Comparison of ENCODE assay signal across 1 cellular context in the genomic region with DNA sequence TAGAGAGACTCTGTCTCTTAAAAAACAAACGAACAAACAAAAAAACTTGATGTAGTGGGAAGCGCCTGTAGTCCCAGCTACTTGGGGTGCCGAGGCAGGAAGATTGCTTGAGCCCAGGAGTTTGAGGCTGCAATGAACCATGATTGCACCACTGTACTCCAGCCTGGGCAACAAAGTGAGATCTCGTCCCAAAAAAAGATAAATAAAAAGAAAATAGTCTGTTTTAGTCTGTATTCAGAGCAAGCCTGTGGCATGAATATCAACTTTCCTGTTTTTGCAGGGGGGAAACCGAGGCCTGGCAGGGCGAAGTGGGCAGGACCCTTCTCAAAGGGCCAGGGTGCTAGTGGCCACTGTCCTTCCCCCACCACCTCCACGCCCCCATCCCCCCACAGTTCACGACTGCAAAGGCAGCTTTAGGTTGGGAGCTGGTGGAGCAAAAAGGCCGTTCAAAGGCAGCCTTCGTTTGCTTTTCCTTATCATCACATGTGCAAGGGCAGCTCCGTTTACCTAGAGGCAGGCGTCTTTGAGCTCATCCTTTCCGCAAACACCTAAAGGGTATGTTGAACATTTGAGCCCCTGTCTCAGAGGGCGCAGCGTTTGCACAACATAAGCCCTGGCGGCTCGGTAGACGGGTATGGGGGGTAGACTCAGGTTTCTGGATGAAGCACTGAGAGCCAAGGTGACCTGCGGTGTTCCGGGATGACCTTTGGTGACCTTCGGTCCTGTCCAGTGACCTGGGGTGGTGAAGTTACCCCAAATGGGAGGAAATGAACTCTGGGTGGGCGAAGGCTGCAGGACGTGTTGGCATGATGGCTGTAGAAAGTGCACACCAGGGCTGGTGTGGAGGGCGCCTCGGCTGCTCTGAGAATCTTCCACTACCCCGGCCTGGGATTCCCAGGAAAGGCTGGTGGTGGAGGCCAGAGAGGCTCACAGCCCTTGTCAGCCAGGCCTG.
TF ChIP-seq lines count a peak whose summit lies in the region.

No MANE protein-coding gene starts in this region.

TF ChIP-seq in HepG2, 621 proteins besides CTCF, POLR2A, EP300 and RAD21 (continued from another document and continues in another):
- TF ChIP-seq, protein P1, sequence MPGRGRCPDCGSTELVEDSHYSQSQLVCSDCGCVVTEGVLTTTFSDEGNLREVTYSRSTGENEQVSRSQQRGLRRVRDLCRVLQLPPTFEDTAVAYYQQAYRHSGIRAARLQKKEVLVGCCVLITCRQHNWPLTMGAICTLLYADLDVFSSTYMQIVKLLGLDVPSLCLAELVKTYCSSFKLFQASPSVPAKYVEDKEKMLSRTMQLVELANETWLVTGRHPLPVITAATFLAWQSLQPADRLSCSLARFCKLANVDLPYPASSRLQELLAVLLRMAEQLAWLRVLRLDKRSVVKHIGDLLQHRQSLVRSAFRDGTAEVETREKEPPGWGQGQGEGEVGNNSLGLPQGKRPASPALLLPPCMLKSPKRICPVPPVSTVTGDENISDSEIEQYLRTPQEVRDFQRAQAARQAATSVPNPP (CRISPR knock-in tag; IDR thresholded peaks at IDR 0.05) = no peak
- TF ChIP-seq ZNF563 (CRISPR knock-in tag; IDR thresholded peaks at IDR 0.05) = peak; percentile 57; the same call in 1 of the 2 replicates
- TF ChIP-seq, protein P2, sequence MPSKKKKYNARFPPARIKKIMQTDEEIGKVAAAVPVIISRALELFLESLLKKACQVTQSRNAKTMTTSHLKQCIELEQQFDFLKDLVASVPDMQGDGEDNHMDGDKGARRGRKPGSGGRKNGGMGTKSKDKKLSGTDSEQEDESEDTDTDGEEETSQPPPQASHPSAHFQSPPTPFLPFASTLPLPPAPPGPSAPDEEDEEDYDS (CRISPR knock-in tag; IDR thresholded peaks at IDR 0.05) = peak; percentile 80
- TF ChIP-seq NPAS2 (CRISPR knock-in tag; IDR thresholded peaks at IDR 0.05; ENCODE audit: borderline replicate concordance) = no peak
- peak; percentile 82 for TF ChIP-seq ZNF263 (CRISPR knock-in tag; IDR thresholded peaks at IDR 0.05)
- TF ChIP-seq ZNF510 (CRISPR knock-in tag; IDR thresholded peaks at IDR 0.05; ENCODE audit: low read depth) = peak; percentile 93; the same call in 1 of the 2 replicates
- TF ChIP-seq ZNF788 (CRISPR knock-in tag; IDR thresholded peaks at IDR 0.05; ENCODE audit: borderline replicate concordance) = peak; percentile 97
- TF ChIP-seq, protein P3, sequence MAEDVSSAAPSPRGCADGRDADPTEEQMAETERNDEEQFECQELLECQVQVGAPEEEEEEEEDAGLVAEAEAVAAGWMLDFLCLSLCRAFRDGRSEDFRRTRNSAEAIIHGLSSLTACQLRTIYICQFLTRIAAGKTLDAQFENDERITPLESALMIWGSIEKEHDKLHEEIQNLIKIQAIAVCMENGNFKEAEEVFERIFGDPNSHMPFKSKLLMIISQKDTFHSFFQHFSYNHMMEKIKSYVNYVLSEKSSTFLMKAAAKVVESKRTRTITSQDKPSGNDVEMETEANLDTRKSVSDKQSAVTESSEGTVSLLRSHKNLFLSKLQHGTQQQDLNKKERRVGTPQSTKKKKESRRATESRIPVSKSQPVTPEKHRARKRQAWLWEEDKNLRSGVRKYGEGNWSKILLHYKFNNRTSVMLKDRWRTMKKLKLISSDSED (CRISPR knock-in tag; IDR thresholded peaks at IDR 0.05) = no peak
- TF ChIP-seq CREM (IDR thresholded peaks at IDR 0.05) = peak; percentile 95
- no peak for TF ChIP-seq CREM (CRISPR knock-in tag; IDR thresholded peaks at IDR 0.05)
- peak; percentile 80 for TF ChIP-seq XRCC5 (optimal IDR thresholded peaks at IDR 0.05; ENCODE audit: low read length)
- TF ChIP-seq TARDBP (CRISPR knock-in tag; IDR thresholded peaks at IDR 0.05) = peak; percentile 89; the same call in 1 of the 2 replicates
- 0 out of 2 replicates have a peak, but pooled peaks have one; percentile 62 for TF ChIP-seq ZNF557 (CRISPR knock-in tag; IDR thresholded peaks at IDR 0.05)
- TF ChIP-seq, protein P4, sequence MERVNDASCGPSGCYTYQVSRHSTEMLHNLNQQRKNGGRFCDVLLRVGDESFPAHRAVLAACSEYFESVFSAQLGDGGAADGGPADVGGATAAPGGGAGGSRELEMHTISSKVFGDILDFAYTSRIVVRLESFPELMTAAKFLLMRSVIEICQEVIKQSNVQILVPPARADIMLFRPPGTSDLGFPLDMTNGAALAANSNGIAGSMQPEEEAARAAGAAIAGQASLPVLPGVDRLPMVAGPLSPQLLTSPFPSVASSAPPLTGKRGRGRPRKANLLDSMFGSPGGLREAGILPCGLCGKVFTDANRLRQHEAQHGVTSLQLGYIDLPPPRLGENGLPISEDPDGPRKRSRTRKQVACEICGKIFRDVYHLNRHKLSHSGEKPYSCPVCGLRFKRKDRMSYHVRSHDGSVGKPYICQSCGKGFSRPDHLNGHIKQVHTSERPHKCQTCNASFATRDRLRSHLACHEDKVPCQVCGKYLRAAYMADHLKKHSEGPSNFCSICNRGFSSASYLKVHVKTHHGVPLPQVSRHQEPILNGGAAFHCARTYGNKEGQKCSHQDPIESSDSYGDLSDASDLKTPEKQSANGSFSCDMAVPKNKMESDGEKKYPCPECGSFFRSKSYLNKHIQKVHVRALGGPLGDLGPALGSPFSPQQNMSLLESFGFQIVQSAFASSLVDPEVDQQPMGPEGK (CRISPR knock-in tag; IDR thresholded peaks at IDR 0.05) = no peak; the same call in none of the 2 replicates
- no peak for TF ChIP-seq ARNT (IDR thresholded peaks at IDR 0.05)
- TF ChIP-seq ZNF484 (CRISPR knock-in tag; IDR thresholded peaks at IDR 0.05; ENCODE audit: borderline replicate concordance, low read depth) = no peak
- TF ChIP-seq, protein P5, sequence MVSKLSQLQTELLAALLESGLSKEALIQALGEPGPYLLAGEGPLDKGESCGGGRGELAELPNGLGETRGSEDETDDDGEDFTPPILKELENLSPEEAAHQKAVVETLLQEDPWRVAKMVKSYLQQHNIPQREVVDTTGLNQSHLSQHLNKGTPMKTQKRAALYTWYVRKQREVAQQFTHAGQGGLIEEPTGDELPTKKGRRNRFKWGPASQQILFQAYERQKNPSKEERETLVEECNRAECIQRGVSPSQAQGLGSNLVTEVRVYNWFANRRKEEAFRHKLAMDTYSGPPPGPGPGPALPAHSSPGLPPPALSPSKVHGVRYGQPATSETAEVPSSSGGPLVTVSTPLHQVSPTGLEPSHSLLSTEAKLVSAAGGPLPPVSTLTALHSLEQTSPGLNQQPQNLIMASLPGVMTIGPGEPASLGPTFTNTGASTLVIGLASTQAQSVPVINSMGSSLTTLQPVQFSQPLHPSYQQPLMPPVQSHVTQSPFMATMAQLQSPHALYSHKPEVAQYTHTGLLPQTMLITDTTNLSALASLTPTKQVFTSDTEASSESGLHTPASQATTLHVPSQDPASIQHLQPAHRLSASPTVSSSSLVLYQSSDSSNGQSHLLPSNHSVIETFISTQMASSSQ (IDR thresholded peaks at IDR 0.05; ENCODE audit: low read depth) = peak; percentile 77
- TF ChIP-seq, protein P5 (CRISPR knock-in tag; IDR thresholded peaks at IDR 0.05; ENCODE audit: borderline replicate concordance) = peak; percentile 97
- TF ChIP-seq, protein P6, sequence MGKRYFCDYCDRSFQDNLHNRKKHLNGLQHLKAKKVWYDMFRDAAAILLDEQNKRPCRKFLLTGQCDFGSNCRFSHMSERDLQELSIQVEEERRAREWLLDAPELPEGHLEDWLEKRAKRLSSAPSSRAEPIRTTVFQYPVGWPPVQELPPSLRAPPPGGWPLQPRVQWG (CRISPR knock-in tag; IDR thresholded peaks at IDR 0.05; ENCODE audit: borderline replicate concordance, low read depth) = no peak
- no peak for TF ChIP-seq NFE2L1 (CRISPR knock-in tag; IDR thresholded peaks at IDR 0.05; ENCODE audit: borderline replicate concordance)
- TF ChIP-seq MXD4 (CRISPR knock-in tag; IDR thresholded peaks at IDR 0.05) = no peak
- TF ChIP-seq SNAI1 (CRISPR knock-in tag; IDR thresholded peaks at IDR 0.05; ENCODE audit: borderline replicate concordance) = no peak
- TF ChIP-seq, protein P7, sequence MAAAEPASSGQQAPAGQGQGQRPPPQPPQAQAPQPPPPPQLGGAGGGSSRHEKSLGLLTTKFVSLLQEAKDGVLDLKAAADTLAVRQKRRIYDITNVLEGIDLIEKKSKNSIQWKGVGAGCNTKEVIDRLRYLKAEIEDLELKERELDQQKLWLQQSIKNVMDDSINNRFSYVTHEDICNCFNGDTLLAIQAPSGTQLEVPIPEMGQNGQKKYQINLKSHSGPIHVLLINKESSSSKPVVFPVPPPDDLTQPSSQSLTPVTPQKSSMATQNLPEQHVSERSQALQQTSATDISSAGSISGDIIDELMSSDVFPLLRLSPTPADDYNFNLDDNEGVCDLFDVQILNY (CRISPR knock-in tag; conservative IDR thresholded peaks at IDR 0.05) = no peak
- TF ChIP-seq, protein P8, sequence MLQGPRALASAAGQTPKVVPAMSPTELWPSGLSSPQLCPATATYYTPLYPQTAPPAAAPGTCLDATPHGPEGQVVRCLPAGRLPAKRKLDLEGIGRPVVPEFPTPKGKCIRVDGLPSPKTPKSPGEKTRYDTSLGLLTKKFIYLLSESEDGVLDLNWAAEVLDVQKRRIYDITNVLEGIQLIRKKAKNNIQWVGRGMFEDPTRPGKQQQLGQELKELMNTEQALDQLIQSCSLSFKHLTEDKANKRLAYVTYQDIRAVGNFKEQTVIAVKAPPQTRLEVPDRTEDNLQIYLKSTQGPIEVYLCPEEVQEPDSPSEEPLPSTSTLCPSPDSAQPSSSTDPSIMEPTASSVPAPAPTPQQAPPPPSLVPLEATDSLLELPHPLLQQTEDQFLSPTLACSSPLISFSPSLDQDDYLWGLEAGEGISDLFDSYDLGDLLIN (CRISPR knock-in tag; IDR thresholded peaks at IDR 0.05; ENCODE audit: borderline replicate concordance) = peak; percentile 65; the same call in 1 of the 2 replicates
- no peak for TF ChIP-seq ZNF530 (CRISPR knock-in tag; IDR thresholded peaks at IDR 0.05; ENCODE audit: low read depth)
- TF ChIP-seq ZNF44 (CRISPR knock-in tag; IDR thresholded peaks at IDR 0.05) = no peak; the same call in 1 of the 2 replicates
- TF ChIP-seq, protein P9, sequence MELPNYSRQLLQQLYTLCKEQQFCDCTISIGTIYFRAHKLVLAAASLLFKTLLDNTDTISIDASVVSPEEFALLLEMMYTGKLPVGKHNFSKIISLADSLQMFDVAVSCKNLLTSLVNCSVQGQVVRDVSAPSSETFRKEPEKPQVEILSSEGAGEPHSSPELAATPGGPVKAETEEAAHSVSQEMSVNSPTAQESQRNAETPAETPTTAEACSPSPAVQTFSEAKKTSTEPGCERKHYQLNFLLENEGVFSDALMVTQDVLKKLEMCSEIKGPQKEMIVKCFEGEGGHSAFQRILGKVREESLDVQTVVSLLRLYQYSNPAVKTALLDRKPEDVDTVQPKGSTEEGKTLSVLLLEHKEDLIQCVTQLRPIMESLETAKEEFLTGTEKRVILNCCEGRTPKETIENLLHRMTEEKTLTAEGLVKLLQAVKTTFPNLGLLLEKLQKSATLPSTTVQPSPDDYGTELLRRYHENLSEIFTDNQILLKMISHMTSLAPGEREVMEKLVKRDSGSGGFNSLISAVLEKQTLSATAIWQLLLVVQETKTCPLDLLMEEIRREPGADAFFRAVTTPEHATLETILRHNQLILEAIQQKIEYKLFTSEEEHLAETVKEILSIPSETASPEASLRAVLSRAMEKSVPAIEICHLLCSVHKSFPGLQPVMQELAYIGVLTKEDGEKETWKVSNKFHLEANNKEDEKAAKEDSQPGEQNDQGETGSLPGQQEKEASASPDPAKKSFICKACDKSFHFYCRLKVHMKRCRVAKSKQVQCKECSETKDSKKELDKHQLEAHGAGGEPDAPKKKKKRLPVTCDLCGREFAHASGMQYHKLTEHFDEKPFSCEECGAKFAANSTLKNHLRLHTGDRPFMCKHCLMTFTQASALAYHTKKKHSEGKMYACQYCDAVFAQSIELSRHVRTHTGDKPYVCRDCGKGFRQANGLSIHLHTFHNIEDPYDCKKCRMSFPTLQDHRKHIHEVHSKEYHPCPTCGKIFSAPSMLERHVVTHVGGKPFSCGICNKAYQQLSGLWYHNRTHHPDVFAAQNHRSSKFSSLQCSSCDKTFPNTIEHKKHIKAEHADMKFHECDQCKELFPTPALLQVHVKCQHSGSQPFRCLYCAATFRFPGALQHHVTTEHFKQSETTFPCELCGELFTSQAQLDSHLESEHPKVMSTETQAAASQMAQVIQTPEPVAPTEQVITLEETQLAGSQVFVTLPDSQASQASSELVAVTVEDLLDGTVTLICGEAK (IDR thresholded peaks at IDR 0.05) = no peak
- TF ChIP-seq, protein P9 (CRISPR knock-in tag; IDR thresholded peaks at IDR 0.05) = no peak; the same call in 1 of the 2 replicates
- TF ChIP-seq ZSCAN12 (CRISPR knock-in tag; IDR thresholded peaks at IDR 0.05) = 0 out of 2 replicates have a peak, but pooled peaks have one; percentile 80
- TF ChIP-seq HNRNPUL1 (IDR thresholded peaks at IDR 0.05; ENCODE audit: low read depth, low read length) = no peak
